ENCODE assay signal across 8 cellular contexts in genomic region chr5:144183254-144183889, GRCh38. TPM values are rescaled to one million over a fixed set of nuclear protein-coding genes. Genes with fewer than 3 reads are reported as not detected.
DNase-seq lines count a peak whose midpoint lies in the region; ATAC-seq and TF ChIP-seq lines count a peak whose summit lies in the region.

No MANE protein-coding gene starts in this region.

- ATAC-seq in heart left ventricle (no peak), HG03521 (IDR thresholded peaks at IDR 0.05; ENCODE audit: unreplicated experiment) (no peak)
- no peak for ATAC-seq in activated CD8-positive, alpha-beta memory T cell treated with anti-CD3 and anti-CD28 coated beads, Interleukin-2, amount 10 ng/mL, durations not matched to agents 7 days and 5 days

- DNase-seq in heart left ventricle: no peak
- no peak for DNase-seq in cardiac septum (ENCODE audit: low spot score)
- peak; percentile 47 for DNase-seq in NCI-H82 (lab: John Stamatoyannopoulos, UW)
- no peak for DNase-seq in colonic mucosa
- no peak for DNase-seq in stimulated activated CD4-positive, alpha-beta T cell treated with anti-CD3 and anti-CD28 coated beads, Interleukin-15, amount 100 ng/mL, for 24 hours
- no peak for DNase-seq in activated CD8-positive, alpha-beta memory T cell treated with anti-CD3 and anti-CD28 coated beads, Interleukin-2, amount 10 ng/mL, durations not matched to agents 7 days and 5 days

- no peak for TF ChIP-seq POLR2A in heart left ventricle (IDR thresholded peaks at IDR 0.05)

- H3K4me1 Mint-ChIP-seq in activated CD8-positive, alpha-beta memory T cell treated with anti-CD3 and anti-CD28 coated beads, Interleukin-2, amount 10 ng/mL, durations not matched to agents 7 days and 5 days: peaks cover 28% of the 10 kb centered on the region

- H3K9me3 ChIP-seq in heart left ventricle (no peaks in the 10 kb centered on the region), colonic mucosa (no peaks in the 10 kb centered on the region), neutrophil (no peaks in the 10 kb centered on the region)

- no peaks in the 10 kb centered on the region for H3K9me3 Mint-ChIP-seq in activated CD8-positive, alpha-beta memory T cell treated with anti-CD3 and anti-CD28 coated beads, Interleukin-2, amount 10 ng/mL, durations not matched to agents 7 days and 5 days (ENCODE audit: low read depth)

- 14 to 25% (median 17%) methylated on average over 4 of the region's 4 CpGs for WGBS in heart left ventricle, 4 donors

- no peak overlapping the region for H3K27ac Mint-ChIP-seq in activated CD8-positive, alpha-beta memory T cell treated with anti-CD3 and anti-CD28 coated beads, Interleukin-2, amount 10 ng/mL, durations not matched to agents 7 days and 5 days

- no peaks in the 10 kb centered on the region for H3K36me3 ChIP-seq in heart left ventricle
- no peaks in the 10 kb centered on the region for H3K36me3 ChIP-seq in colonic mucosa
- no peaks in the 10 kb centered on the region for H3K36me3 ChIP-seq in neutrophil

- H3K4me3 ChIP-seq in heart left ventricle (no peak overlapping the region), colonic mucosa (no peak overlapping the region), neutrophil (ENCODE audit: low read depth in 1 of 2, low read length in 1 of 2) (no peak overlapping the region)

- CTCF ChIA-PET in activated CD8-positive, alpha-beta memory T cell treated with anti-CD3 and anti-CD28 coated beads, Interleukin-2, amount 10 ng/mL, durations not matched to agents 7 days and 5 days (lab: Charles Lee): interaction anchor here (0.8 to 1.2 kb wide), 3 partner anchors 8 to 12 kb away, joined by 3 to 4 read pairs (median 3); partner anchors contain the start of genes KCTD16 and YIPF5

- H3K27ac ChIP-seq in heart left ventricle: no peak overlapping the region
- H3K27ac ChIP-seq in colonic mucosa: no peak overlapping the region
- no peak overlapping the region for H3K27ac ChIP-seq in neutrophil

- H3K4me3 Mint-ChIP-seq in activated CD8-positive, alpha-beta memory T cell treated with anti-CD3 and anti-CD28 coated beads, Interleukin-2, amount 10 ng/mL, durations not matched to agents 7 days and 5 days: no peak overlapping the region

- TF ChIP-seq CTCF in heart left ventricle (IDR thresholded peaks at IDR 0.05): peak; percentile 57 to 79 (median 72)
- peak; percentile 64 for TF ChIP-seq CTCF in colonic mucosa (IDR thresholded peaks at IDR 0.05)
- TF ChIP-seq CTCF in neutrophil (IDR thresholded peaks at IDR 0.05): peak; percentile 39

- no peaks in the 10 kb centered on the region for H3K36me3 Mint-ChIP-seq in activated CD8-positive, alpha-beta memory T cell treated with anti-CD3 and anti-CD28 coated beads, Interleukin-2, amount 10 ng/mL, durations not matched to agents 7 days and 5 days

- H3K4me1 ChIP-seq in heart left ventricle (peaks cover 0 to 12% (median 0%) of the 10 kb centered on the region in 12 donors), colonic mucosa (no peaks in the 10 kb centered on the region), neutrophil (ENCODE audit: control insufficient read depth in 1 of 2, insufficient read depth in 1 of 2, low read depth in 1 of 2, low read length in 1 of 2) (peaks cover 21% of the 10 kb centered on the region in 2 experiments)

- H3K27me3 Mint-ChIP-seq in activated CD8-positive, alpha-beta memory T cell treated with anti-CD3 and anti-CD28 coated beads, Interleukin-2, amount 10 ng/mL, durations not matched to agents 7 days and 5 days: no peaks in the 10 kb centered on the region

- intact Hi-C loops in heart left ventricle (cut with DNase I) (no loop called here), cardiac septum (cut with DNase I) (no loop called here), colonic mucosa (cut with DNase I) (no loop called here)

- H3K27me3 ChIP-seq in heart left ventricle (no peaks in the 10 kb centered on the region), colonic mucosa (no peaks in the 10 kb centered on the region), neutrophil (peaks cover 38% of the 10 kb centered on the region)

- no peak overlapping the region for H3K9ac ChIP-seq in colonic mucosa (ENCODE audit: low read depth in 2 of 2, low read length in 2 of 2)

RNA-seq across cellular contexts. Expression of gene KCTD16, which starts 12.7 kb away (rescaled TPM):
- under 1 TPM in 8 of 9 donors, not detected in 1; 0.02 to 0.32 (median 0.12) TPM for total RNA-seq in heart left ventricle
- polyA plus RNA-seq in heart left ventricle: not detected
- 0.08 TPM for total RNA-seq in cardiac septum
- under 1 TPM; 0.02 to 0.03 TPM for total RNA-seq in colonic mucosa
- under 1 TPM; 0.12 to 0.19 TPM for total RNA-seq in activated CD8-positive, alpha-beta memory T cell treated with anti-CD3 and anti-CD28 coated beads, Interleukin-2, amount 10 ng/mL, durations not matched to agents 7 days and 5 days

RNA-seq across cellular contexts. Expression of gene YIPF5, which starts 12.9 kb away (rescaled TPM):
- 10 to 100 TPM; 18.2 to 43.9 (median 31.0) TPM for total RNA-seq in heart left ventricle
- polyA plus RNA-seq in heart left ventricle: 10 to 100 TPM in 1 of 2 donors, 1 to 10 TPM in 1; 4.1 to 24.9 TPM
- total RNA-seq in cardiac septum: 25.0 TPM
- total RNA-seq in colonic mucosa: 10 to 100 TPM; 44.6 to 60.5 TPM
- total RNA-seq in activated CD8-positive, alpha-beta memory T cell treated with anti-CD3 and anti-CD28 coated beads, Interleukin-2, amount 10 ng/mL, durations not matched to agents 7 days and 5 days: 10 to 100 TPM; 26.9 to 34.3 TPM
